Comparison of ENCODE assay signal across 13 cellular contexts in the genomic region with DNA sequence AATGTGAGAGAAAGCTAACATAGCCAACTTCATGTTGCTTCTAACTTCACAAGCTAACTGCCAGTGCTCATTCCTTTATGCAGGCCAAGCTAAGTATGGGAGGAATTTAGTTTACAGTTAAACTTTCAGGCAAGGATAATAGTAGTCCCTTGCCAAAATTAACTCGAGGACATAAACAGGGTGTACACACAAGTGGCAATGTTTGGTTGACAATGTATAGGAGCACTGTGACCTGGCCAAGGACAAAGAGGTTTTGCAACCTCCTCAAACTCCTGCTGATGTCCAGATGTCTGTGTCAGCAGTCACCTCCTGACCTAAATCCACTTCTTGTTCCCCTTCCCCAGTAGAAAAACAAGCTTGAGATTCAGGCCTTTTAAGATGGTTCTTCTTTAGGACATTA.
DNase-seq lines count a peak whose midpoint lies in the region; ATAC-seq, FAIRE-seq and TF ChIP-seq lines count a peak whose summit lies in the region.
"Had no signal": no experiment of that assay in that cellular context is flagged by ENCODE, and none has a peak within 500 bp of the region (broad histone marks: within the 10 kb centered on the region; RNA-seq: fewer than 3 reads in every experiment).

No MANE protein-coding gene starts in this region.

- no peaks in the 10 kb centered on the region for H3K36me3 ChIP-seq in Peyer's patch
- no peaks in the 10 kb centered on the region for H3K36me3 ChIP-seq in fibroblast of lung (ENCODE audit: control insufficient read depth, insufficient read depth, low read length)
- H3K36me3 ChIP-seq: heart left ventricle had no signal

- no peak overlapping the region for H3K9ac ChIP-seq in fibroblast of lung (ENCODE audit: insufficient read depth, low read length)

- 44% methylated on average over 1 of the region's 1 CpG for WGBS in A549 (ENCODE audit: missing lambda C conversion rate)

- TF ChIP-seq EP300 in A549 (IDR thresholded peaks at IDR 0.05), result no peak

- H3K9me3 ChIP-seq in A549 (no peaks in the 10 kb centered on the region), Peyer's patch (no peaks in the 10 kb centered on the region), fibroblast of lung (ENCODE audit: control insufficient read depth, insufficient read depth, low read depth, low read length) (no peaks in the 10 kb centered on the region)
- H3K9me3 ChIP-seq: heart left ventricle had no signal

- CTCF ChIA-PET in A549 (lab: Yijun Ruan, JAX), result interaction anchor here (1.2 kb wide), 1 partner anchor 12 kb away, joined by 3 read pairs; no protein-coding TSS in a partner anchor

- TF ChIP-seq POLR2A in A549 (IDR thresholded peaks at IDR 0.05; ENCODE audit: low read length), result no peak
- no peak for TF ChIP-seq POLR2A in Peyer's patch (IDR thresholded peaks at IDR 0.05)

- POLR2A ChIA-PET in A549 (lab: Yijun Ruan, JAX), result no interaction called here

- DNase-seq in A549 (ENCODE audit: low read depth in 1 of 2, low spot score in 1 of 2) (no peak), Peyer's patch (no peak), fibroblast of lung (ENCODE audit: low read depth in 2 of 2) (peak in 1 of 2 donors; percentile 69), pons (ENCODE audit: low spot score) (peak; percentile 45), DMS 273 treated with DMSO at 0.1 percent for 48 hours (lab: John Stamatoyannopoulos, UW) (no peak)
- no peak for DNase-seq in activated CD4-positive, alpha-beta T cell treated with anti-CD3 and anti-CD28 coated beads for 1 hour
- DNase-seq: activated naive CD8-positive, alpha-beta T cell treated with anti-CD3 and anti-CD28 coated beads, Interleukin-2, amount 50 U/mL, for 24 hours; H7; heart left ventricle had no signal

- H3K4me1 ChIP-seq in A549, result peaks cover 17% of the 10 kb centered on the region
- peaks cover 0 to 10% (median 0%) of the 10 kb centered on the region in 4 donors for H3K4me1 ChIP-seq in Peyer's patch
- peaks cover 32% of the 10 kb centered on the region for H3K4me1 ChIP-seq in fibroblast of lung (ENCODE audit: control insufficient read depth, extremely low read depth, insufficient read depth, low read length)

- no peaks in the 10 kb centered on the region for H3K27me3 ChIP-seq in Peyer's patch
- H3K27me3 ChIP-seq in fibroblast of lung (ENCODE audit: control insufficient read depth, insufficient read depth, low read length), result no peaks in the 10 kb centered on the region
- H3K27me3 ChIP-seq: heart left ventricle had no signal

- no peaks in the 10 kb centered on the region for H4K20me1 ChIP-seq in fibroblast of lung (ENCODE audit: control insufficient read depth, extremely low read depth, insufficient read depth, low read length)

- H3K4me3 ChIP-seq in A549, result no peak overlapping the region
- H3K4me3 ChIP-seq in Peyer's patch, result no peak overlapping the region
- H3K4me3 ChIP-seq in fibroblast of lung (replicated peaks in 1 of 4; ENCODE audit: control extremely low read depth in 1 of 4, insufficient read depth in 1 of 4, low read depth in 3 of 4, low read length in 4 of 4), result no peak overlapping the region
- H3K4me3 ChIP-seq: heart left ventricle, skin epidermis had no signal

- ATAC-seq in A549 (no peak), esophagus mucosa (no peak), HG03520 (IDR thresholded peaks at IDR 0.05; ENCODE audit: unreplicated experiment) (no peak)
- ATAC-seq: activated naive CD8-positive, alpha-beta T cell treated with anti-CD3 and anti-CD28 coated beads, Interleukin-2, amount 50 U/mL, for 24 hours; WTC11 had no signal

- TF ChIP-seq CTCF in A549 (IDR thresholded peaks at IDR 0.05), result no peak
- no peak for TF ChIP-seq CTCF in Peyer's patch (IDR thresholded peaks at IDR 0.05)
- no peak for TF ChIP-seq CTCF in fibroblast of lung (conservative IDR thresholded peaks at IDR 0.05 in 1 of 2, IDR thresholded peaks at IDR 0.05 in 1 of 2; ENCODE audit: low read depth in 1 of 2, low read length in 2 of 2)

- peak overlapping the region; percentile 36; the same call in 1 of the 3 replicates for H3K4me2 ChIP-seq in A549
- H3K4me2 ChIP-seq in fibroblast of lung (ENCODE audit: extremely low read depth, insufficient read depth, low read length), result peak overlapping the region; percentile 28

- H2AFZ ChIP-seq in fibroblast of lung (ENCODE audit: low read length), result no peak overlapping the region

- H3K27ac ChIP-seq in A549 (peak overlapping the region; percentile 21 to 39; a peak in 1 of 6 replicates), Peyer's patch (peak overlapping the region in 3 of 4 donors; percentile 19 to 68 (median 62)), fibroblast of lung (ENCODE audit: insufficient read depth, low read length) (peak overlapping the region; percentile 42)

- TF ChIP-seq RAD21 in A549 (conservative IDR thresholded peaks at IDR 0.05 in 1 of 2, IDR thresholded peaks at IDR 0.05 in 1 of 2), result no peak

- peak; percentile 84 for FAIRE-seq in A549 (lab: Jason Lieb, UNC)

- no peaks in the 10 kb centered on the region for H3K79me2 ChIP-seq in fibroblast of lung (ENCODE audit: control insufficient read depth, insufficient read depth, low read length)

TF ChIP-seq in A549, 52 proteins besides CTCF, POLR2A, EP300 and RAD21:
- TF ChIP-seq ZC3H11A (IDR thresholded peaks at IDR 0.05) (no peak), HOXB13 (CRISPR knock-in tag; IDR thresholded peaks at IDR 0.05; ENCODE audit: low read depth) (no peak), CBX2 (IDR thresholded peaks at IDR 0.05; ENCODE audit: borderline replicate concordance, low read depth) (no peak)
- TF ChIP-seq, protein P1, sequence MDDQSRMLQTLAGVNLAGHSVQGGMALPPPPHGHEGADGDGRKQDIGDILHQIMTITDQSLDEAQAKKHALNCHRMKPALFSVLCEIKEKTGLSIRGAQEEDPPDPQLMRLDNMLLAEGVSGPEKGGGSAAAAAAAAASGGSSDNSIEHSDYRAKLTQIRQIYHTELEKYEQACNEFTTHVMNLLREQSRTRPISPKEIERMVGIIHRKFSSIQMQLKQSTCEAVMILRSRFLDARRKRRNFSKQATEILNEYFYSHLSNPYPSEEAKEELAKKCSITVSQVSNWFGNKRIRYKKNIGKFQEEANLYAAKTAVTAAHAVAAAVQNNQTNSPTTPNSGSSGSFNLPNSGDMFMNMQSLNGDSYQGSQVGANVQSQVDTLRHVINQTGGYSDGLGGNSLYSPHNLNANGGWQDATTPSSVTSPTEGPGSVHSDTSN (IDR thresholded peaks at IDR 0.05), result no peak
